3 cellular contexts compared by ENCODE assay signal in genomic region chr7:40634118-40634517, GRCh38.
"Had no signal": no experiment of that assay in that cellular context is flagged by ENCODE, and none has a peak within 500 bp of the region (broad histone marks: within the 10 kb centered on the region; RNA-seq: fewer than 3 reads in every experiment).

No MANE protein-coding gene starts in this region.

- DNase-seq: GDM1, GF-D8 had no signal

- ATAC-seq: GM12878 had no signal

- H3K4me3 ChIP-seq: GM12878 had no signal
